19 cellular contexts compared by ENCODE assay signal in the genomic region with DNA sequence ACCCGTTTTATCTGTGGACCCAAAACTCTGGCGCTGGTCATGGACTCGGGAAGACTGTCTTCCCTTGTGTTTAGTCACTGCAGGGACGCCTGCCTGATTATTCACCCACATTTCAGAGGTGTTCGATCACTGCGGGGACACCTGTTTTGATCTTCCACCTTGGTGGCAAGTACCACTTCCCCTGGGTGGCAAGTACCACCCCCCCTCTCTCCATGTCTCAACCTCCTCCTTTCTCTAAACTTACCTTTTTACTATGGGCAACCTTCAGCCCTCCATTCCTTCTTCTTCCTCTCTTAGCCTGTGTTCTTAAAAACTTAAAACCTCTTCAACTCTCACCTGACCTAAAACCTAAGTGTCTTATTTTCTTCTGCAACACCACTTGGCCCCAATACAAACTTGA. TPM values are rescaled to one million over a fixed set of nuclear protein-coding genes. Genes with fewer than 3 reads are reported as not detected.
A peak's percentile ranks its signal among the peaks of the same experiment; 100 is the strongest.
DNase-seq lines count a peak whose midpoint lies in the region; ATAC-seq, FAIRE-seq and TF ChIP-seq lines count a peak whose summit lies in the region.
"Had no signal": no experiment of that assay in that cellular context is flagged by ENCODE, and none has a peak within 500 bp of the region (broad histone marks: within the 10 kb centered on the region; RNA-seq: fewer than 3 reads in every experiment).

No MANE protein-coding gene starts in this region.

- TF ChIP-seq POLR2A in K562 (conservative IDR thresholded peaks at IDR 0.05) = no peak

- H3K27ac ChIP-seq in KOPT-K1 (ENCODE audit: low read depth, low read length, poor library complexity, severe bottlenecking) (peak overlapping the region; percentile 75), K562 (ENCODE audit: extremely low read depth, low read depth, low read length) (peak overlapping the region; percentile 90)
- H3K27ac ChIP-seq: colonic mucosa, KMS-11 had no signal

- no peak for ATAC-seq in K562
- ATAC-seq: mucosa of descending colon had no signal

- BruUV-seq in K562 (replicated peaks; lab: Mats Ljungman, UMichigan) = no TSS peak

- H3K9me1 ChIP-seq in K562 (ENCODE audit: control insufficient read depth, insufficient read depth, low read length) = no peaks in the 10 kb centered on the region

- H3K27ac Mint-ChIP-seq in activated CD4-positive, alpha-beta memory T cell treated with anti-CD3 and anti-CD28 coated beads for 36 hours = no peak overlapping the region
- no peak overlapping the region for H3K27ac Mint-ChIP-seq in activated CD4-positive, alpha-beta memory T cell treated with anti-CD3 and anti-CD28 coated beads, Interleukin-2, amount 10 ng/mL, durations not matched to agents 7 days and 5 days
- H3K27ac Mint-ChIP-seq in neural crest cell (ENCODE audit: unreplicated experiment) = no peak overlapping the region

- CTCF ChIA-PET in activated CD4-positive, alpha-beta memory T cell treated with anti-CD3 and anti-CD28 coated beads for 36 hours (lab: Charles Lee) = no interaction called here
- CTCF ChIA-PET in activated CD4-positive, alpha-beta memory T cell treated with anti-CD3 and anti-CD28 coated beads, Interleukin-2, amount 10 ng/mL, durations not matched to agents 7 days and 5 days (lab: Charles Lee) = no interaction called here
- CTCF ChIA-PET in K562 (lab: Yijun Ruan, JAX; ENCODE audit: low intra/inter-chr PET ratio) = no interaction called here

- intact Hi-C loops in activated CD4-positive, alpha-beta memory T cell treated with anti-CD3 and anti-CD28 coated beads for 36 hours (cut with micrococcal nuclease) = no loop called here
- intact Hi-C loops in K562 (cut with micrococcal nuclease) = loop anchor here (10.0 kb wide), 1 partner anchor 213 kb away; no protein-coding TSS in a partner anchor

- H3K4me3 Mint-ChIP-seq in activated CD4-positive, alpha-beta memory T cell treated with anti-CD3 and anti-CD28 coated beads for 36 hours = no peak overlapping the region
- no peak overlapping the region for H3K4me3 Mint-ChIP-seq in activated CD4-positive, alpha-beta memory T cell treated with anti-CD3 and anti-CD28 coated beads, Interleukin-2, amount 10 ng/mL, durations not matched to agents 7 days and 5 days
- H3K4me3 Mint-ChIP-seq in neural crest cell = peak overlapping the region; percentile 95

- peak overlapping the region; percentile 37 for H3K4me3 ChIP-seq in K562
- H3K4me3 ChIP-seq: colonic mucosa, mucosa of descending colon had no signal

- POLR2A ChIA-PET in activated CD4-positive, alpha-beta memory T cell treated with anti-CD3 and anti-CD28 coated beads for 36 hours (lab: Charles Lee) = no interaction called here
- POLR2A ChIA-PET in activated CD4-positive, alpha-beta memory T cell treated with anti-CD3 and anti-CD28 coated beads, Interleukin-2, amount 10 ng/mL, durations not matched to agents 7 days and 5 days (lab: Charles Lee) = no interaction called here
- POLR2A ChIA-PET in K562 (lab: Yijun Ruan, JAX) = interaction anchor here (1.1 kb wide), 1 partner anchor 58 kb away, joined by 3 read pairs; the partner anchor contains the start of gene ALG8

- no peak for TF ChIP-seq RAD21 in K562 (CRISPR knock-in tag; conservative IDR thresholded peaks at IDR 0.05 in 1 of 2, IDR thresholded peaks at IDR 0.05 in 1 of 2)

- no peaks in the 10 kb centered on the region for H3K27me3 Mint-ChIP-seq in activated CD4-positive, alpha-beta memory T cell treated with anti-CD3 and anti-CD28 coated beads for 36 hours
- H3K27me3 Mint-ChIP-seq in activated CD4-positive, alpha-beta memory T cell treated with anti-CD3 and anti-CD28 coated beads, Interleukin-2, amount 10 ng/mL, durations not matched to agents 7 days and 5 days = no peaks in the 10 kb centered on the region
- peaks cover 2% of the 10 kb centered on the region for H3K27me3 Mint-ChIP-seq in neural crest cell (ENCODE audit: low read depth)

- peaks cover 27% of the 10 kb centered on the region for H3K4me1 Mint-ChIP-seq in activated CD4-positive, alpha-beta memory T cell treated with anti-CD3 and anti-CD28 coated beads for 36 hours (ENCODE audit: low read depth)
- H3K4me1 Mint-ChIP-seq in activated CD4-positive, alpha-beta memory T cell treated with anti-CD3 and anti-CD28 coated beads, Interleukin-2, amount 10 ng/mL, durations not matched to agents 7 days and 5 days = peaks cover 38% of the 10 kb centered on the region
- H3K4me1 Mint-ChIP-seq in neural crest cell = peaks cover 29% of the 10 kb centered on the region

- H3K4me2 ChIP-seq in K562 (ENCODE audit: insufficient read depth, low read length) = peak overlapping the region; percentile 99
- H3K4me2 ChIP-seq: KMS-11 had no signal

- no peak for TF ChIP-seq CTCF in K562 (IDR thresholded peaks at IDR 0.05 in 2 of 3, conservative IDR thresholded peaks at IDR 0.05 in 1 of 3; ENCODE audit: insufficient read depth in 2 of 3, low read depth in 1 of 3, low read length in 3 of 3)
- TF ChIP-seq CTCF in neural crest cell (conservative IDR thresholded peaks at IDR 0.05) = no peak

- H3K9me3 ChIP-seq in KOPT-K1 (ENCODE audit: insufficient read depth, low read length, poor library complexity, severe bottlenecking) (no peaks in the 10 kb centered on the region), K562 (replicated peaks; ENCODE audit: control insufficient read depth, insufficient read depth, low read depth, low read length) (no peaks in the 10 kb centered on the region)
- H3K9me3 ChIP-seq: colonic mucosa, mucosa of descending colon had no signal

- peak; percentile 9 for DNase-seq in activated CD4-positive, alpha-beta memory T cell treated with anti-CD3 and anti-CD28 coated beads for 36 hours
- no peak for DNase-seq in activated CD4-positive, alpha-beta memory T cell treated with anti-CD3 and anti-CD28 coated beads, Interleukin-2, amount 10 ng/mL, durations not matched to agents 7 days and 5 days
- DNase-seq in K562 (ENCODE audit: extremely low read depth in 1 of 4, low spot score in 3 of 4) = no peak
- no peak for DNase-seq in neural crest cell (ENCODE audit: low read depth, low spot score)
- DNase-seq in globus pallidus (ENCODE audit: low spot score) = no peak
- DNase-seq in stimulated activated CD4-positive, alpha-beta T cell treated with anti-CD3 and anti-CD28 coated beads, Interleukin-4, amount 100 ng/mL, for 1 hour = no peak
- DNase-seq in NCI-H187 (lab: John Stamatoyannopoulos, UW) = no peak
- DNase-seq: aorta, colonic mucosa, GF-D8, H9, head of caudate nucleus, islet precursor cell, mucosa of descending colon, NCI-H1417 treated with DMSO at 0.1 percent for 48 hours, NCI-H446 treated with DMSO at 0.1 percent for 48 hours had no signal

- in situ Hi-C loops in K562 (cut with MboI) = no loop called here

- no peak for TF ChIP-seq EP300 in K562 (IDR thresholded peaks at IDR 0.05; ENCODE audit: low read length)

- H3K79me2 ChIP-seq in K562 (ENCODE audit: control insufficient read depth, insufficient read depth, low read length) = peaks cover 43% of the 10 kb centered on the region

- H4K20me1 ChIP-seq in K562 (replicated peaks; ENCODE audit: control insufficient read depth, insufficient read depth, low read length) = peaks cover 9% of the 10 kb centered on the region; the same call in 1 of the 2 replicates

- no peaks in the 10 kb centered on the region for H3K27me3 ChIP-seq in K562 (ENCODE audit: control insufficient read depth in 2 of 2, insufficient read depth in 2 of 2, low read length in 2 of 2)
- H3K27me3 ChIP-seq: colonic mucosa had no signal

- H3K4me1 ChIP-seq in K562 (replicated peaks in 1 of 2; ENCODE audit: control insufficient read depth in 2 of 2, insufficient read depth in 2 of 2, low read length in 2 of 2) = peaks cover 22 to 23% of the 10 kb centered on the region in 2 experiments

- peak overlapping the region; percentile 62 to 91; a peak in 3 of 4 replicates for H3K9ac ChIP-seq in K562 (ENCODE audit: insufficient read depth in 1 of 2, low read depth in 2 of 2, low read length in 2 of 2)
- H3K9ac ChIP-seq: KMS-11 had no signal

- H2AFZ ChIP-seq in K562 (ENCODE audit: low read depth, low read length) = peak overlapping the region; percentile 95

- H3K36me3 ChIP-seq in KOPT-K1 (ENCODE audit: insufficient read depth, low read length) = peaks cover 10% of the 10 kb centered on the region; the same call in 1 of the 2 replicates
- H3K36me3 ChIP-seq in K562 (ENCODE audit: control insufficient read depth, insufficient read depth, low read length) = peaks cover 19% of the 10 kb centered on the region; the same call in 2 of the 3 replicates
- H3K36me3 ChIP-seq: colonic mucosa had no signal

- no peak for FAIRE-seq in K562 (lab: Jason Lieb, UNC)

- H3K36me3 Mint-ChIP-seq in activated CD4-positive, alpha-beta memory T cell treated with anti-CD3 and anti-CD28 coated beads for 36 hours = peaks cover 2% of the 10 kb centered on the region
- peaks cover 10% of the 10 kb centered on the region for H3K36me3 Mint-ChIP-seq in activated CD4-positive, alpha-beta memory T cell treated with anti-CD3 and anti-CD28 coated beads, Interleukin-2, amount 10 ng/mL, durations not matched to agents 7 days and 5 days (ENCODE audit: low read depth)
- H3K36me3 Mint-ChIP-seq in neural crest cell (ENCODE audit: low read depth) = peaks cover 3% of the 10 kb centered on the region

- H3K9me3 Mint-ChIP-seq in activated CD4-positive, alpha-beta memory T cell treated with anti-CD3 and anti-CD28 coated beads for 36 hours = no peaks in the 10 kb centered on the region
- no peaks in the 10 kb centered on the region for H3K9me3 Mint-ChIP-seq in activated CD4-positive, alpha-beta memory T cell treated with anti-CD3 and anti-CD28 coated beads, Interleukin-2, amount 10 ng/mL, durations not matched to agents 7 days and 5 days
- no peaks in the 10 kb centered on the region for H3K9me3 Mint-ChIP-seq in neural crest cell
- H3K9me3 Mint-ChIP-seq: H9 had no signal

- WGBS in K562 (ENCODE audit: insufficient coverage, low coverage, missing lambda C conversion rate) = 21% methylated on average over 5 of the region's 6 CpGs

RNA-seq across cellular contexts. Expression of gene NDUFC2, which starts 1.9 kb away (rescaled TPM):
- 100 to 1,000 TPM; 209 to 230 TPM for total RNA-seq in activated CD4-positive, alpha-beta memory T cell treated with anti-CD3 and anti-CD28 coated beads for 36 hours
- total RNA-seq in activated CD4-positive, alpha-beta memory T cell treated with anti-CD3 and anti-CD28 coated beads, Interleukin-2, amount 10 ng/mL, durations not matched to agents 7 days and 5 days = 100 to 1,000 TPM; 204 to 210 TPM
- total RNA-seq in K562 (2011; cell fraction: chromatin; rRNA removed; ENCODE audit: low replicate concordance) = 48.5 and 69.6 TPM in 2 replicates
- total RNA-seq in K562 (2011; cell fraction: nucleolus; rRNA removed) = 160 and 217 TPM in 2 replicates
- 103 and 113 TPM in 2 replicates for total RNA-seq in K562 (2011; cell fraction: nucleoplasm; rRNA removed)
- total RNA-seq in K562 (2014; rRNA removed) (269 and 325 TPM in 2 replicates), K562 (2014; rRNA removed; fragmentation: Illumina TruSeq; extraction: Trizol) (156 and 168 TPM in 2 replicates), K562 (2015; rRNA removed; fragmentation: Illumina TruSeq; extraction: Trizol) (504 and 554 TPM in 2 replicates), K562 (2021) (442 and 486 TPM in 2 replicates), neural crest cell (236 and 251 TPM in 2 replicates)
- polyA plus RNA-seq in K562 (2011; rRNA removed) (229 and 257 TPM in 2 replicates), K562 (2014; fragmentation: Illumina TruSeq; extraction: Trizol) (355 and 561 TPM in 2 replicates), K562 (2014; fragmentation: Nextera tagmentation; extraction: Ambion mirVana) (1,000 to 10,000 TPM in 1 of 2 experiments, 100 to 1,000 TPM in 1; 987 to 1,119 TPM), K562 (2014; rRNA removed) (473 and 511 TPM in 2 replicates)
- polyA plus RNA-seq in K562 (2011; cell fraction: cytosol; rRNA removed) = 517 and 937 TPM in 2 replicates
- 85.7 and 88.0 TPM in 2 replicates for polyA plus RNA-seq in K562 (2011; cell fraction: nucleus; rRNA removed)
- polyA plus RNA-seq in K562 (2012) = 593 and 1,047 TPM in 2 replicates
- 20.7 and 29.0 TPM in 2 replicates for polyA minus RNA-seq in K562 (2011; rRNA and poly(A)+ RNA removed)
- 93.0 and 102 TPM in 2 replicates for polyA minus RNA-seq in K562 (2011; cell fraction: cytosol; rRNA and poly(A)+ RNA removed)
- polyA minus RNA-seq in K562 (2011; cell fraction: nucleus; rRNA and poly(A)+ RNA removed) = 37.6 and 79.6 TPM in 2 replicates

RNA-seq across cellular contexts. Expression of gene THRSP, which starts 17.9 kb away (rescaled TPM):
- total RNA-seq in activated CD4-positive, alpha-beta memory T cell treated with anti-CD3 and anti-CD28 coated beads for 36 hours = not detected
- not detected for total RNA-seq in activated CD4-positive, alpha-beta memory T cell treated with anti-CD3 and anti-CD28 coated beads, Interleukin-2, amount 10 ng/mL, durations not matched to agents 7 days and 5 days
- 2.3 and 2.8 TPM in 2 replicates for total RNA-seq in K562 (2011; cell fraction: chromatin; rRNA removed; ENCODE audit: low replicate concordance)
- 2.2 and 2.5 TPM in 2 replicates for total RNA-seq in K562 (2011; cell fraction: nucleolus; rRNA removed)
- 1.8 and 2.3 TPM in 2 replicates for total RNA-seq in K562 (2011; cell fraction: nucleoplasm; rRNA removed)
- total RNA-seq in K562 (2014; rRNA removed) (0.24 and 0.36 TPM in 2 replicates), K562 (2014; rRNA removed; fragmentation: Illumina TruSeq; extraction: Trizol) (not detected in 2 replicates), K562 (2015; rRNA removed; fragmentation: Illumina TruSeq; extraction: Trizol) (not detected in 2 replicates), K562 (2021) (0.16 and 0.31 TPM in 2 replicates), neural crest cell (not detected in 2 replicates)
- polyA plus RNA-seq in K562 (2011; rRNA removed) (0.29 and 0.43 TPM in 2 replicates), K562 (2014; fragmentation: Illumina TruSeq; extraction: Trizol) (0.28 TPM in 2 replicates), K562 (2014; fragmentation: Nextera tagmentation; extraction: Ambion mirVana) (under 1 TPM; 0.23 to 0.34 TPM), K562 (2014; rRNA removed) (0.09 and 0.56 TPM in 2 replicates)
- 0.15 and 0.18 TPM in 2 replicates for polyA plus RNA-seq in K562 (2011; cell fraction: cytosol; rRNA removed)
- 1.0 and 1.1 TPM in 2 replicates for polyA plus RNA-seq in K562 (2011; cell fraction: nucleus; rRNA removed)
- 0.13 and 1.6 TPM in 2 replicates for polyA plus RNA-seq in K562 (2012)
- 0.74 TPM in 1 of 2 replicates, not detected in the other for polyA minus RNA-seq in K562 (2011; rRNA and poly(A)+ RNA removed)
- polyA minus RNA-seq in K562 (2011; cell fraction: cytosol; rRNA and poly(A)+ RNA removed) = not detected in 2 replicates
- 0.54 TPM in 1 of 2 replicates, not detected in the other for polyA minus RNA-seq in K562 (2011; cell fraction: nucleus; rRNA and poly(A)+ RNA removed)
- total RNA-seq: H9, SK-MEL-5 had no signal

RNA-seq across cellular contexts. Expression of gene ALG8, which starts 57.8 kb away (rescaled TPM):
- 10 to 100 TPM; 45.8 to 45.9 TPM for total RNA-seq in activated CD4-positive, alpha-beta memory T cell treated with anti-CD3 and anti-CD28 coated beads for 36 hours
- 10 to 100 TPM; 40.2 to 48.1 TPM for total RNA-seq in activated CD4-positive, alpha-beta memory T cell treated with anti-CD3 and anti-CD28 coated beads, Interleukin-2, amount 10 ng/mL, durations not matched to agents 7 days and 5 days
- 165 and 287 TPM in 2 replicates for total RNA-seq in K562 (2011; cell fraction: chromatin; rRNA removed; ENCODE audit: low replicate concordance)
- 180 and 196 TPM in 2 replicates for total RNA-seq in K562 (2011; cell fraction: nucleolus; rRNA removed)
- 233 and 248 TPM in 2 replicates for total RNA-seq in K562 (2011; cell fraction: nucleoplasm; rRNA removed)
- total RNA-seq in K562 (2014; rRNA removed) = 59.3 and 59.6 TPM in 2 replicates
- total RNA-seq in K562 (2014; rRNA removed; fragmentation: Illumina TruSeq; extraction: Trizol) = 112 and 120 TPM in 2 replicates
- total RNA-seq in K562 (2015; rRNA removed; fragmentation: Illumina TruSeq; extraction: Trizol) = 92.9 and 97.8 TPM in 2 replicates
- 76.8 and 83.7 TPM in 2 replicates for total RNA-seq in K562 (2021)
- 119 and 159 TPM in 2 replicates for polyA plus RNA-seq in K562 (2011; rRNA removed)
- polyA plus RNA-seq in K562 (2011; cell fraction: cytosol; rRNA removed) = 61.4 and 110 TPM in 2 replicates
- 70.2 and 80.7 TPM in 2 replicates for polyA plus RNA-seq in K562 (2011; cell fraction: nucleus; rRNA removed)
- polyA plus RNA-seq in K562 (2012) = 63.2 and 74.2 TPM in 2 replicates
- polyA plus RNA-seq in K562 (2014; fragmentation: Illumina TruSeq; extraction: Trizol) = 105 and 106 TPM in 2 replicates
- 100 to 1,000 TPM; 176 to 189 TPM for polyA plus RNA-seq in K562 (2014; fragmentation: Nextera tagmentation; extraction: Ambion mirVana)
- 68.8 and 91.8 TPM in 2 replicates for polyA plus RNA-seq in K562 (2014; rRNA removed)
- 157 and 185 TPM in 2 replicates for polyA minus RNA-seq in K562 (2011; rRNA and poly(A)+ RNA removed)
- 34.0 and 66.0 TPM in 2 replicates for polyA minus RNA-seq in K562 (2011; cell fraction: cytosol; rRNA and poly(A)+ RNA removed)
- polyA minus RNA-seq in K562 (2011; cell fraction: nucleus; rRNA and poly(A)+ RNA removed) = 44.8 and 66.9 TPM in 2 replicates
- 79.7 and 86.7 TPM in 2 replicates for total RNA-seq in neural crest cell

RNA-seq across cellular contexts. Expression of gene KCTD14, which starts 58.5 kb away (rescaled TPM):
- total RNA-seq in activated CD4-positive, alpha-beta memory T cell treated with anti-CD3 and anti-CD28 coated beads for 36 hours = under 1 TPM in 1 of 2 experiments, not detected in 1; 0.17 TPM
- under 1 TPM; 0.15 to 0.45 TPM for total RNA-seq in activated CD4-positive, alpha-beta memory T cell treated with anti-CD3 and anti-CD28 coated beads, Interleukin-2, amount 10 ng/mL, durations not matched to agents 7 days and 5 days
- 0.40 and 0.51 TPM in 2 replicates for total RNA-seq in K562 (2011; cell fraction: chromatin; rRNA removed; ENCODE audit: low replicate concordance)
- total RNA-seq in K562 (2011; cell fraction: nucleolus; rRNA removed) = 0.39 TPM in 1 of 2 replicates, not detected in the other
- total RNA-seq in K562 (2011; cell fraction: nucleoplasm; rRNA removed) = 0.29 TPM in 1 of 2 replicates, not detected in the other
- total RNA-seq in K562 (2014; rRNA removed) (0.08 TPM in 1 of 2 replicates, not detected in the other), K562 (2014; rRNA removed; fragmentation: Illumina TruSeq; extraction: Trizol) (0.11 TPM in 1 of 2 replicates, not detected in the other), K562 (2015; rRNA removed; fragmentation: Illumina TruSeq; extraction: Trizol) (0.14 and 0.15 TPM in 2 replicates), K562 (2021) (0.09 and 0.29 TPM in 2 replicates), neural crest cell (1.4 and 1.6 TPM in 2 replicates)
- polyA plus RNA-seq in K562 (2011; rRNA removed) (0.11 and 0.20 TPM in 2 replicates), K562 (2014; fragmentation: Illumina TruSeq; extraction: Trizol) (0.14 and 0.30 TPM in 2 replicates), K562 (2014; fragmentation: Nextera tagmentation; extraction: Ambion mirVana) (under 1 TPM in 1 of 2 experiments, not detected in 1; 0.29 TPM), K562 (2014; rRNA removed) (0.04 TPM in 1 of 2 replicates, not detected in the other)
- polyA plus RNA-seq in K562 (2011; cell fraction: cytosol; rRNA removed) = 0.10 TPM in 1 of 2 replicates, not detected in the other
- 0.07 and 0.21 TPM in 2 replicates for polyA plus RNA-seq in K562 (2011; cell fraction: nucleus; rRNA removed)
- 0.14 and 0.32 TPM in 2 replicates for polyA plus RNA-seq in K562 (2012)
- 0.18 TPM in 1 of 2 replicates, not detected in the other for polyA minus RNA-seq in K562 (2011; rRNA and poly(A)+ RNA removed)
- polyA minus RNA-seq in K562 (2011; cell fraction: cytosol; rRNA and poly(A)+ RNA removed) = not detected in 2 replicates
- not detected in 2 replicates for polyA minus RNA-seq in K562 (2011; cell fraction: nucleus; rRNA and poly(A)+ RNA removed)
- total RNA-seq: SK-MEL-5 had no signal
